Comparison of ENCODE assay signal across 1 cellular context in genomic region chr18:37497836-37498518, GRCh38.
TF ChIP-seq lines count a peak whose summit lies in the region.

No MANE protein-coding gene starts in this region.

TF ChIP-seq in HEK293, 187 proteins besides CTCF, POLR2A, EP300 and RAD21 (continued from another document):
- TF ChIP-seq ZNF398 (tag by site-specific recombination; IDR thresholded peaks at IDR 0.05) = 0 out of 2 replicates have a peak, but pooled peaks have one; percentile 12
